In genomic region chr1:172582889-172583288, GRCh38 we compare ENCODE assay signal across 20 cellular contexts. TPM values are rescaled to one million over a fixed set of nuclear protein-coding genes. Genes with fewer than 3 reads are reported as not detected.
A peak's percentile ranks its signal among the peaks of the same experiment; 100 is the strongest.
DNase-seq lines count a peak whose midpoint lies in the region; ATAC-seq and TF ChIP-seq lines count a peak whose summit lies in the region.
"Had no signal": no experiment of that assay in that cellular context is flagged by ENCODE, and none has a peak within 500 bp of the region (broad histone marks: within the 10 kb centered on the region; RNA-seq: fewer than 3 reads in every experiment).

No MANE protein-coding gene starts in this region.

- no peaks in the 10 kb centered on the region for H3K9me2 ChIP-seq in HCT116 (ENCODE audit: insufficient read depth)

- BruUV-seq in HCT116 (replicated peaks; lab: Mats Ljungman, UMichigan) = no TSS peak

- H3K9ac ChIP-seq in HCT116 (ENCODE audit: low read length) = no peak overlapping the region

- no peaks in the 10 kb centered on the region for H3K27me3 Mint-ChIP-seq in CD8-positive, alpha-beta T cell (ENCODE audit: low read depth)
- H3K27me3 Mint-ChIP-seq: progenitor cell of endocrine pancreas; stimulated activated naive CD8-positive, alpha-beta T cell treated with anti-CD3 and anti-CD28 coated beads, Interleukin-15, amount 100 ng/mL, for 72 hours had no signal

- POLR2A ChIA-PET in HCT116 (lab: Charles Lee) = no interaction called here
- POLR2A ChIA-PET in CD8-positive, alpha-beta T cell (lab: Charles Lee) = no interaction called here

- DNase-seq in BE2C = no peak
- no peak for DNase-seq in HCT116 (ENCODE audit: low read depth, low spot score)
- DNase-seq in OCI-M1 (lab: John Stamatoyannopoulos, UW) = peak; percentile 49
- DNase-seq in cardiac fibroblast (ENCODE audit: low read depth in 2 of 2) = no peak
- DNase-seq in GF-D8 (lab: John Stamatoyannopoulos, UW) = no peak
- no peak for DNase-seq in CD8-positive, alpha-beta T cell
- DNase-seq in amniotic stem cell (lab: John Stamatoyannopoulos, UW) = no peak
- DNase-seq: activated effector memory CD4-positive, alpha-beta T cell treated with anti-CD3 and anti-CD28 coated beads, Interleukin-2, amount 50 U/mL, for 16 hours; caudate nucleus; Kasumi-1; left cardiac atrium; NCI-H2171 treated with DMSO at 0.1 percent for 48 hours; NCI-H526 treated with DMSO at 0.1 percent for 48 hours; stimulated activated naive CD8-positive, alpha-beta T cell treated with anti-CD3 and anti-CD28 coated beads, Interleukin-15, amount 100 ng/mL, for 72 hours; T1000 had no signal

- no peak overlapping the region for H3K4me3 Mint-ChIP-seq in CD8-positive, alpha-beta T cell
- H3K4me3 Mint-ChIP-seq: neural crest cell; stimulated activated naive CD8-positive, alpha-beta T cell treated with anti-CD3 and anti-CD28 coated beads, Interleukin-15, amount 100 ng/mL, for 72 hours had no signal

- H3K9me3 Mint-ChIP-seq in CD8-positive, alpha-beta T cell = no peaks in the 10 kb centered on the region
- H3K9me3 Mint-ChIP-seq: neural crest cell; stimulated activated naive CD8-positive, alpha-beta T cell treated with anti-CD3 and anti-CD28 coated beads, Interleukin-15, amount 100 ng/mL, for 72 hours had no signal

- peaks cover 59% of the 10 kb centered on the region for H3K36me3 Mint-ChIP-seq in CD8-positive, alpha-beta T cell

- peaks cover 3% of the 10 kb centered on the region for H3K36me3 ChIP-seq in BE2C
- 0 out of 4 replicates have a peak, but pooled peaks cover 0 to 4% of the 10 kb centered on the region in 2 experiments for H3K36me3 ChIP-seq in HCT116 (ENCODE audit: control insufficient read depth in 1 of 2, insufficient read depth in 2 of 2, low read length in 2 of 2)
- peaks cover 13% of the 10 kb centered on the region for H3K36me3 ChIP-seq in CD8-positive, alpha-beta T cell (ENCODE audit: insufficient read depth, low read length)

- H3K27ac Mint-ChIP-seq in CD8-positive, alpha-beta T cell = no peak overlapping the region
- H3K27ac Mint-ChIP-seq: progenitor cell of endocrine pancreas; stimulated activated naive CD8-positive, alpha-beta T cell treated with anti-CD3 and anti-CD28 coated beads, Interleukin-15, amount 100 ng/mL, for 72 hours had no signal

- no peaks in the 10 kb centered on the region for H4K20me1 ChIP-seq in HCT116 (ENCODE audit: insufficient read depth)

- H3K4me3 ChIP-seq in BE2C (ENCODE audit: low read depth, low read length) (no peak overlapping the region), HCT116 (replicated peaks in 1 of 2; ENCODE audit: low read depth in 1 of 2, low read length in 2 of 2) (no peak overlapping the region), cardiac fibroblast (replicated peaks in 1 of 2; ENCODE audit: low read depth in 2 of 2, low read length in 2 of 2) (no peak overlapping the region)
- H3K4me3 ChIP-seq in CD8-positive, alpha-beta T cell (ENCODE audit: low read depth, low read length) = no peak overlapping the region
- H3K4me3 ChIP-seq: skin epidermis had no signal

- RAD21 ChIA-PET in HCT116 (lab: Charles Lee; ENCODE audit: low non-redundant PET in 1 of 2, low total read pairs in 2 of 2, uncharacterized antibody in 2 of 2, unreplicated experiment in 2 of 2) = no interaction called here

- intact Hi-C loops in HCT116 (cut with micrococcal nuclease) = no loop called here
- intact Hi-C loops in CD8-positive, alpha-beta T cell (cut with DNase I, micrococcal nuclease) = no loop called here

- H2AFZ ChIP-seq in HCT116 (ENCODE audit: low read depth, low read length, poor library complexity, severe bottlenecking) = no peak overlapping the region

- peak; percentile 50; the same call in 1 of the 2 replicates for ATAC-seq in HCT116
- ATAC-seq in CD8-positive, alpha-beta T cell = no peak
- ATAC-seq in HG03196 (IDR thresholded peaks at IDR 0.05; ENCODE audit: unreplicated experiment) = no peak
- ATAC-seq: esophagus mucosa; left cardiac atrium; stimulated activated naive CD8-positive, alpha-beta T cell treated with anti-CD3 and anti-CD28 coated beads, Interleukin-15, amount 100 ng/mL, for 72 hours had no signal

- CTCF ChIA-PET in HCT116 (lab: Charles Lee) = no interaction called here
- CTCF ChIA-PET in CD8-positive, alpha-beta T cell (lab: Charles Lee) = interaction anchor here (1.0 kb wide), 1 partner anchor 142 kb away, joined by 3 read pairs; no protein-coding TSS in a partner anchor

- H3K27ac ChIP-seq in HCT116 (ENCODE audit: low read depth, low read length) = no peak overlapping the region
- no peak overlapping the region for H3K27ac ChIP-seq in CD8-positive, alpha-beta T cell (ENCODE audit: low read depth, low read length)
- H3K27ac ChIP-seq: skin epidermis had no signal

- H3K4me2 ChIP-seq in HCT116 (ENCODE audit: low read length) = no peak overlapping the region

- H3K79me2 ChIP-seq in HCT116 (ENCODE audit: insufficient read depth, low read length) = no peaks in the 10 kb centered on the region

- TF ChIP-seq RAD21 in HCT116 (IDR thresholded peaks at IDR 0.05; ENCODE audit: low read depth) = no peak

- H3K9me3 ChIP-seq in BE2C (no peaks in the 10 kb centered on the region), HCT116 (ENCODE audit: control insufficient read depth in 1 of 2, insufficient read depth in 1 of 2, low read depth in 1 of 2, low read length in 2 of 2) (no peaks in the 10 kb centered on the region)
- no peaks in the 10 kb centered on the region for H3K9me3 ChIP-seq in CD8-positive, alpha-beta T cell (ENCODE audit: low read length)

- H3K27me3 ChIP-seq in BE2C (no peaks in the 10 kb centered on the region), HCT116 (ENCODE audit: insufficient read depth, low read length) (no peaks in the 10 kb centered on the region)
- H3K27me3 ChIP-seq in CD8-positive, alpha-beta T cell (ENCODE audit: insufficient read depth, low read length) = no peaks in the 10 kb centered on the region

- TF ChIP-seq CTCF in BE2C (IDR thresholded peaks at IDR 0.05; ENCODE audit: low read depth, low read length) (peak; percentile 13; the same call in 1 of the 2 replicates), HCT116 (IDR thresholded peaks at IDR 0.05 in 2 of 3, conservative IDR thresholded peaks at IDR 0.05 in 1 of 3; ENCODE audit: borderline replicate concordance in 1 of 3, insufficient read depth in 1 of 3, low read depth in 2 of 3, low read length in 2 of 3) (peak; percentile 12 to 47 (median 29); a peak in 5 of 6 replicates), cardiac fibroblast (IDR thresholded peaks at IDR 0.05; ENCODE audit: low read depth, low read length) (peak; percentile 4)
- no peak for TF ChIP-seq CTCF in CD8-positive, alpha-beta T cell (IDR thresholded peaks at IDR 0.05)

- H3K4me1 Mint-ChIP-seq in CD8-positive, alpha-beta T cell (ENCODE audit: low read depth) = peaks cover 7% of the 10 kb centered on the region
- H3K4me1 Mint-ChIP-seq: neural crest cell; stimulated activated naive CD8-positive, alpha-beta T cell treated with anti-CD3 and anti-CD28 coated beads, Interleukin-15, amount 100 ng/mL, for 72 hours had no signal

- TF ChIP-seq POLR2A in HCT116 (IDR thresholded peaks at IDR 0.05; ENCODE audit: borderline replicate concordance, extremely low read depth, insufficient read depth, insufficient read length) = no peak

- 0 out of 2 replicates have a peak, but pooled peaks cover 4% of the 10 kb centered on the region for H3K4me1 ChIP-seq in BE2C
- peaks cover 0 to 14% of the 10 kb centered on the region in 2 experiments; a peak in 2 of 4 replicates for H3K4me1 ChIP-seq in HCT116 (ENCODE audit: control insufficient read depth in 1 of 2, insufficient read depth in 2 of 2, low read length in 2 of 2)
- no peaks in the 10 kb centered on the region for H3K4me1 ChIP-seq in CD8-positive, alpha-beta T cell (ENCODE audit: insufficient read depth, low read length)

TF ChIP-seq in HCT116, 20 proteins besides CTCF, POLR2A, EP300 and RAD21:
- TF ChIP-seq CEBPB (IDR thresholded peaks at IDR 0.05; ENCODE audit: low read depth) (peak; percentile 87), POLR2AphosphoS5 (IDR thresholded peaks at IDR 0.05; ENCODE audit: low read depth, low read length) (no peak), ELF1 (IDR thresholded peaks at IDR 0.05; ENCODE audit: borderline replicate concordance, low read depth) (no peak), ZBTB33 (IDR thresholded peaks at IDR 0.05; ENCODE audit: extremely low read depth, insufficient replicate concordance, low read length) (no peak)

RNA-seq across cellular contexts. Expression of gene SUCO, which starts 49.9 kb away (rescaled TPM):
- 18.5 TPM for polyA plus RNA-seq in BE2C (2012; ENCODE audit: insufficient read depth, insufficient read length, low read depth)
- total RNA-seq in HCT116 (2021; ENCODE audit: unreplicated experiment) = 22.6 TPM
- polyA plus RNA-seq in HCT116 (2012) = 5.3 and 6.0 TPM in 2 replicates
- 100 to 1,000 TPM; 106 to 107 TPM for total RNA-seq in CD8-positive, alpha-beta T cell
